1 cellular context compared by ENCODE assay signal in genomic region chr4:38306482-38307071, GRCh38.
TF ChIP-seq lines count a peak whose summit lies in the region.

No MANE protein-coding gene starts in this region.

TF ChIP-seq in GM12878, 131 proteins besides CTCF, POLR2A, EP300 and RAD21 (continued from another document and continues in another):
- no peak for TF ChIP-seq ZNF592 (IDR thresholded peaks at IDR 0.05)
- no peak for TF ChIP-seq EZH2 (IDR thresholded peaks at IDR 0.05; ENCODE audit: borderline replicate concordance, control insufficient read depth, low read depth, low read length)
- no peak for TF ChIP-seq TCF3 (IDR thresholded peaks at IDR 0.05; ENCODE audit: borderline replicate concordance, insufficient read depth, low read depth, low read length)
- no peak for TF ChIP-seq SREBF2 (IDR thresholded peaks at IDR 0.05; ENCODE audit: low read length)
- peak; percentile 95 for TF ChIP-seq RUNX3 (IDR thresholded peaks at IDR 0.05; ENCODE audit: low read length)
- TF ChIP-seq POLR2AphosphoS5 (IDR thresholded peaks at IDR 0.05; ENCODE audit: low read length) = no peak
- no peak for TF ChIP-seq RCOR1 (conservative IDR thresholded peaks at IDR 0.05; ENCODE audit: low read depth, low read length)
- 0 out of 2 replicates have a peak, but pooled peaks have one; percentile 30 for TF ChIP-seq ZNF24 (IDR thresholded peaks at IDR 0.05)
- no peak for TF ChIP-seq RFX5 (IDR thresholded peaks at IDR 0.05; ENCODE audit: low read depth, low read length)
- TF ChIP-seq, protein P1, sequence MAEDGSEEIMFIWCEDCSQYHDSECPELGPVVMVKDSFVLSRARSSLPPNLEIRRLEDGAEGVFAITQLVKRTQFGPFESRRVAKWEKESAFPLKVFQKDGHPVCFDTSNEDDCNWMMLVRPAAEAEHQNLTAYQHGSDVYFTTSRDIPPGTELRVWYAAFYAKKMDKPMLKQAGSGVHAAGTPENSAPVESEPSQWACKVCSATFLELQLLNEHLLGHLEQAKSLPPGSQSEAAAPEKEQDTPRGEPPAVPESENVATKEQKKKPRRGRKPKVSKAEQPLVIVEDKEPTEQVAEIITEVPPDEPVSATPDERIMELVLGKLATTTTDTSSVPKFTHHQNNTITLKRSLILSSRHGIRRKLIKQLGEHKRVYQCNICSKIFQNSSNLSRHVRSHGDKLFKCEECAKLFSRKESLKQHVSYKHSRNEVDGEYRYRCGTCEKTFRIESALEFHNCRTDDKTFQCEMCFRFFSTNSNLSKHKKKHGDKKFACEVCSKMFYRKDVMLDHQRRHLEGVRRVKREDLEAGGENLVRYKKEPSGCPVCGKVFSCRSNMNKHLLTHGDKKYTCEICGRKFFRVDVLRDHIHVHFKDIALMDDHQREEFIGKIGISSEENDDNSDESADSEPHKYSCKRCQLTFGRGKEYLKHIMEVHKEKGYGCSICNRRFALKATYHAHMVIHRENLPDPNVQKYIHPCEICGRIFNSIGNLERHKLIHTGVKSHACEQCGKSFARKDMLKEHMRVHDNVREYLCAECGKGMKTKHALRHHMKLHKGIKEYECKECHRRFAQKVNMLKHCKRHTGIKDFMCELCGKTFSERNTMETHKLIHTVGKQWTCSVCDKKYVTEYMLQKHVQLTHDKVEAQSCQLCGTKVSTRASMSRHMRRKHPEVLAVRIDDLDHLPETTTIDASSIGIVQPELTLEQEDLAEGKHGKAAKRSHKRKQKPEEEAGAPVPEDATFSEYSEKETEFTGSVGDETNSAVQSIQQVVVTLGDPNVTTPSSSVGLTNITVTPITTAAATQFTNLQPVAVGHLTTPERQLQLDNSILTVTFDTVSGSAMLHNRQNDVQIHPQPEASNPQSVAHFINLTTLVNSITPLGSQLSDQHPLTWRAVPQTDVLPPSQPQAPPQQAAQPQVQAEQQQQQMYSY (CRISPR knock-in tag; IDR thresholded peaks at IDR 0.05) = no peak
- TF ChIP-seq ZNF217 (IDR thresholded peaks at IDR 0.05) = peak; percentile 92
- peak; percentile 97 for TF ChIP-seq JUNB (IDR thresholded peaks at IDR 0.05)
- no peak; the same call in 1 of the 2 replicates for TF ChIP-seq TARDBP (IDR thresholded peaks at IDR 0.05; ENCODE audit: borderline replicate concordance)
- no peak for TF ChIP-seq SUPT20H (IDR thresholded peaks at IDR 0.05; ENCODE audit: borderline replicate concordance, control insufficient read depth, low read depth, low read length)
- TF ChIP-seq YY1 (IDR thresholded peaks at IDR 0.05; ENCODE audit: low read depth, low read length) = no peak
- no peak for TF ChIP-seq HCFC1 (IDR thresholded peaks at IDR 0.05; ENCODE audit: low read length)
- peak; percentile 98; the same call in 1 of the 2 replicates for TF ChIP-seq MTA3 (IDR thresholded peaks at IDR 0.05; ENCODE audit: borderline replicate concordance, low read length)
- TF ChIP-seq NFIC (IDR thresholded peaks at IDR 0.05; ENCODE audit: low read depth, low read length) = peak; percentile 96
- TF ChIP-seq SPI1 (IDR thresholded peaks at IDR 0.05; ENCODE audit: borderline replicate concordance, insufficient read depth, low read depth, low read length) = peak; percentile 96
- peak; percentile 80 for TF ChIP-seq NR2F1 (conservative IDR thresholded peaks at IDR 0.05)
- peak; percentile 66; the same call in 1 of the 2 replicates for TF ChIP-seq CREM (IDR thresholded peaks at IDR 0.05; ENCODE audit: low read depth)
- TF ChIP-seq ATF7 (IDR thresholded peaks at IDR 0.05; ENCODE audit: low read depth) = peak; percentile 73
- TF ChIP-seq, protein P2, sequence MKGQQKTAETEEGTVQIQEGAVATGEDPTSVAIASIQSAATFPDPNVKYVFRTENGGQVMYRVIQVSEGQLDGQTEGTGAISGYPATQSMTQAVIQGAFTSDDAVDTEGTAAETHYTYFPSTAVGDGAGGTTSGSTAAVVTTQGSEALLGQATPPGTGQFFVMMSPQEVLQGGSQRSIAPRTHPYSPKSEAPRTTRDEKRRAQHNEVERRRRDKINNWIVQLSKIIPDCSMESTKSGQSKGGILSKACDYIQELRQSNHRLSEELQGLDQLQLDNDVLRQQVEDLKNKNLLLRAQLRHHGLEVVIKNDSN (IDR thresholded peaks at IDR 0.05; ENCODE audit: borderline replicate concordance, extremely low read length, insufficient read depth, low read depth, low read length) = no peak
- TF ChIP-seq POLR2AphosphoS2 (IDR thresholded peaks at IDR 0.05; ENCODE audit: low read depth, low read length) = no peak
- TF ChIP-seq, protein P3, sequence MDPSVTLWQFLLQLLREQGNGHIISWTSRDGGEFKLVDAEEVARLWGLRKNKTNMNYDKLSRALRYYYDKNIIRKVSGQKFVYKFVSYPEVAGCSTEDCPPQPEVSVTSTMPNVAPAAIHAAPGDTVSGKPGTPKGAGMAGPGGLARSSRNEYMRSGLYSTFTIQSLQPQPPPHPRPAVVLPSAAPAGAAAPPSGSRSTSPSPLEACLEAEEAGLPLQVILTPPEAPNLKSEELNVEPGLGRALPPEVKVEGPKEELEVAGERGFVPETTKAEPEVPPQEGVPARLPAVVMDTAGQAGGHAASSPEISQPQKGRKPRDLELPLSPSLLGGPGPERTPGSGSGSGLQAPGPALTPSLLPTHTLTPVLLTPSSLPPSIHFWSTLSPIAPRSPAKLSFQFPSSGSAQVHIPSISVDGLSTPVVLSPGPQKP (IDR thresholded peaks at IDR 0.05; ENCODE audit: low read depth, low read length) = no peak
- TF ChIP-seq, protein P4, sequence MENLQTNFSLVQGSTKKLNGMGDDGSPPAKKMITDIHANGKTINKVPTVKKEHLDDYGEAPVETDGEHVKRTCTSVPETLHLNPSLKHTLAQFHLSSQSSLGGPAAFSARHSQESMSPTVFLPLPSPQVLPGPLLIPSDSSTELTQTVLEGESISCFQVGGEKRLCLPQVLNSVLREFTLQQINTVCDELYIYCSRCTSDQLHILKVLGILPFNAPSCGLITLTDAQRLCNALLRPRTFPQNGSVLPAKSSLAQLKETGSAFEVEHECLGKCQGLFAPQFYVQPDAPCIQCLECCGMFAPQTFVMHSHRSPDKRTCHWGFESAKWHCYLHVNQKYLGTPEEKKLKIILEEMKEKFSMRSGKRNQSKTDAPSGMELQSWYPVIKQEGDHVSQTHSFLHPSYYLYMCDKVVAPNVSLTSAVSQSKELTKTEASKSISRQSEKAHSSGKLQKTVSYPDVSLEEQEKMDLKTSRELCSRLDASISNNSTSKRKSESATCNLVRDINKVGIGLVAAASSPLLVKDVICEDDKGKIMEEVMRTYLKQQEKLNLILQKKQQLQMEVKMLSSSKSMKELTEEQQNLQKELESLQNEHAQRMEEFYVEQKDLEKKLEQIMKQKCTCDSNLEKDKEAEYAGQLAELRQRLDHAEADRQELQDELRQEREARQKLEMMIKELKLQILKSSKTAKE (IDR thresholded peaks at IDR 0.05; ENCODE audit: low read depth, poor library complexity, severe bottlenecking) = no peak
- TF ChIP-seq E4F1 (IDR thresholded peaks at IDR 0.05; ENCODE audit: borderline replicate concordance, partially characterized antibody) = no peak
- no peak for TF ChIP-seq MYB (IDR thresholded peaks at IDR 0.05; ENCODE audit: borderline replicate concordance, low read depth, low read length)
- TF ChIP-seq CREB1 (IDR thresholded peaks at IDR 0.05; ENCODE audit: low read depth) = no peak
- TF ChIP-seq MLLT1 (IDR thresholded peaks at IDR 0.05) = no peak
- 0 out of 2 replicates have a peak, but pooled peaks have one; percentile 36 for TF ChIP-seq NBN (IDR thresholded peaks at IDR 0.05)
- TF ChIP-seq, protein P5, sequence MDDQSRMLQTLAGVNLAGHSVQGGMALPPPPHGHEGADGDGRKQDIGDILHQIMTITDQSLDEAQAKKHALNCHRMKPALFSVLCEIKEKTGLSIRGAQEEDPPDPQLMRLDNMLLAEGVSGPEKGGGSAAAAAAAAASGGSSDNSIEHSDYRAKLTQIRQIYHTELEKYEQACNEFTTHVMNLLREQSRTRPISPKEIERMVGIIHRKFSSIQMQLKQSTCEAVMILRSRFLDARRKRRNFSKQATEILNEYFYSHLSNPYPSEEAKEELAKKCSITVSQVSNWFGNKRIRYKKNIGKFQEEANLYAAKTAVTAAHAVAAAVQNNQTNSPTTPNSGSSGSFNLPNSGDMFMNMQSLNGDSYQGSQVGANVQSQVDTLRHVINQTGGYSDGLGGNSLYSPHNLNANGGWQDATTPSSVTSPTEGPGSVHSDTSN (IDR thresholded peaks at IDR 0.05; ENCODE audit: insufficient replicate concordance, low read depth, low read length) = peak; percentile 22
- TF ChIP-seq, protein P6, sequence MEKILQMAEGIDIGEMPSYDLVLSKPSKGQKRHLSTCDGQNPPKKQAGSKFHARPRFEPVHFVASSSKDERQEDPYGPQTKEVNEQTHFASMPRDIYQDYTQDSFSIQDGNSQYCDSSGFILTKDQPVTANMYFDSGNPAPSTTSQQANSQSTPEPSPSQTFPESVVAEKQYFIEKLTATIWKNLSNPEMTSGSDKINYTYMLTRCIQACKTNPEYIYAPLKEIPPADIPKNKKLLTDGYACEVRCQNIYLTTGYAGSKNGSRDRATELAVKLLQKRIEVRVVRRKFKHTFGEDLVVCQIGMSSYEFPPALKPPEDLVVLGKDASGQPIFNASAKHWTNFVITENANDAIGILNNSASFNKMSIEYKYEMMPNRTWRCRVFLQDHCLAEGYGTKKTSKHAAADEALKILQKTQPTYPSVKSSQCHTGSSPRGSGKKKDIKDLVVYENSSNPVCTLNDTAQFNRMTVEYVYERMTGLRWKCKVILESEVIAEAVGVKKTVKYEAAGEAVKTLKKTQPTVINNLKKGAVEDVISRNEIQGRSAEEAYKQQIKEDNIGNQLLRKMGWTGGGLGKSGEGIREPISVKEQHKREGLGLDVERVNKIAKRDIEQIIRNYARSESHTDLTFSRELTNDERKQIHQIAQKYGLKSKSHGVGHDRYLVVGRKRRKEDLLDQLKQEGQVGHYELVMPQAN (conservative IDR thresholded peaks at IDR 0.05) = no peak
- TF ChIP-seq STAT3 (IDR thresholded peaks at IDR 0.05; ENCODE audit: low read depth, low read length) = peak; percentile 78; the same call in 1 of the 2 replicates
- peak; percentile 90 for TF ChIP-seq EED (IDR thresholded peaks at IDR 0.05; ENCODE audit: low read depth)
